ENCODE assay signal across 33 cellular contexts in genomic region chr16:5761592-5761991, GRCh38.
"Had no signal": no experiment of that assay in that cellular context is flagged by ENCODE, and none has a peak within 500 bp of the region (broad histone marks: within the 10 kb centered on the region; RNA-seq: fewer than 3 reads in every experiment).

No MANE protein-coding gene starts in this region.

- H3K27me3 ChIP-seq: adrenal gland, ascending aorta, body of pancreas, brain microvascular endothelial cell, breast epithelium had no signal

- H3K4me3 ChIP-seq: adrenal gland, ascending aorta, body of pancreas, breast epithelium, cardiac muscle cell had no signal

- H3K4me1 ChIP-seq: adrenal gland, ascending aorta, body of pancreas, breast epithelium had no signal

- H3K9me3 ChIP-seq: adrenal gland, ascending aorta, body of pancreas, breast epithelium had no signal

- H3K27ac ChIP-seq: adrenal gland, ascending aorta, body of pancreas, brain microvascular endothelial cell, breast epithelium, cardiac muscle cell had no signal

- FAIRE-seq: astrocyte, bronchial epithelial cell had no signal

- ATAC-seq: activated naive CD4-positive, alpha-beta T cell treated with anti-CD3 and anti-CD28 coated beads, Interleukin-2, amount 50 U/mL, for 72 hours; activated naive CD8-positive, alpha-beta T cell treated with anti-CD3 and anti-CD28 coated beads, Interleukin-2, amount 50 U/mL, for 24 hours; activated T-cell treated with anti-CD3 and anti-CD28 coated beads, Interleukin-2, amount 50 U/mL, for 4 hours; activated T-cell treated with anti-CD3 and anti-CD28 coated beads, Interleukin-2, amount 50 U/mL, for 72 hours; activated T-helper 17 cell treated with anti-CD3 and anti-CD28 coated beads, Interleukin-2, amount 50 U/mL, for 72 hours; body of pancreas had no signal

- DNase-seq: activated effector memory CD4-positive, alpha-beta T cell treated with anti-CD3 and anti-CD28 coated beads, Interleukin-2, amount 50 U/mL, for 16 hours; activated effector memory CD4-positive, alpha-beta T cell treated with Interleukin-2 at 50 U/mL for 16 hours; activated gamma-delta T cell; activated gamma-delta T cell treated with Interleukin-2 at 50 U/mL for 16 hours; activated naive CD4-positive, alpha-beta T cell; activated naive CD4-positive, alpha-beta T cell treated with anti-CD3 and anti-CD28 coated beads for 36 hours; activated naive CD4-positive, alpha-beta T cell treated with anti-CD3 and anti-CD28 coated beads, Interleukin-2, amount 10 ng/mL, durations not matched to agents 7 days and 5 days; activated naive CD4-positive, alpha-beta T cell treated with anti-CD3 and anti-CD28 coated beads, Interleukin-2, amount 50 U/mL, for 16 hours; activated naive CD4-positive, alpha-beta T cell treated with Interleukin-2 at 50 U/mL for 16 hours; activated naive CD8-positive, alpha-beta T cell treated with anti-CD3 and anti-CD28 coated beads for 36 hours; activated naive CD8-positive, alpha-beta T cell treated with anti-CD3 and anti-CD28 coated beads, Interleukin-2, amount 10 ng/mL, durations not matched to agents 7 days and 5 days; activated naive CD8-positive, alpha-beta T cell treated with anti-CD3 and anti-CD28 coated beads, Interleukin-2, amount 50 U/mL, for 24 hours; activated T-cell treated with anti-CD3 and anti-CD28 coated beads, Interleukin-2, amount 50 U/mL, for 24 hours; activated T-cell treated with anti-CD3 and anti-CD28 coated beads, Interleukin-2, amount 50 U/mL, for 4 hours; activated T-cell treated with anti-CD3 and anti-CD28 coated beads, Interleukin-2, amount 50 U/mL, for 48 hours; activated T-cell treated with anti-CD3 and anti-CD28 coated beads, Interleukin-2, amount 50 U/mL, for 72 hours; adrenal gland; amniotic stem cell; amygdala; anterior cingulate cortex; aorta; body of pancreas; brain microvascular endothelial cell; caudate nucleus; central memory CD4-positive, alpha-beta T cell; cerebellar nuclear complex had no signal

- H3K36me3 ChIP-seq: adrenal gland, ascending aorta, brain microvascular endothelial cell, breast epithelium, cardiac muscle cell had no signal
